ENCODE assay signal across 8 cellular contexts in the genomic region with DNA sequence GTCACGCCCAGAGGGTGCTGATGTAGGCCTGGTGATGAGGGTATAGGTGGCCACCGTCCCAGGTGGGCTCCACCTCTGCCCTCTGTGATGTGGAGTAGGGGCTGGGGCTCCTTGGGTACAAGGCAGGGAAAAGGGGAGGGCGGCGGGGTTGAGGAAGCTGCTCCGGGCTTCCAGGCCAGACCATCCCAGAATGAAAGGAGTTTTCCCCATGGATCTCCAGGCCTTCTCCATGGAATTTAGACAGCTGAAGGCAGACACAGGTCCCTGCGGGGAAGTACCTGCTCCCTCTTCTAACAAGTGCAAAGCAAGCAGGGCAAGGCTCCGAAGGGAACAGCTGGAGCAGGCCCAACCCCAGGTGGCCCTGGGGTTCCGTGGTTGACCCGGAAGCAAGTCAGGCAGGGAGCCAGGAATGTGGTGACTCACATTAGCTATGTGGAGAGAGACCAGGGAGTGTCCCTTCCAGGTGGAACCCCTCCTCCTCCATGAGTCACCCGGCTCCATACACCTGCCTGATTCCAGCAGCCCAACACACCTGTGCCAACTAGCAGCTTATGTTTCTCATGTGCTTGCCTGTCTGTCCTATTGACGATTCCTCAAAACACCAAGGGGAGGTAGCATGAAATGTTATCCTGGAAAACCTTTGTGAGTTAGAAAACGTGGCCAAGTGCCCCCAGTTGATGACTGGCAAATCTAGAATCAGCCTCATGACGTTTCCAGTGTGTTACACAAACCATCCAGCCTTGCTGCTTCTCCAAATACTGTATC. TPM values are rescaled to one million over a fixed set of nuclear protein-coding genes. Genes with fewer than 3 reads are reported as not detected.
A peak's percentile ranks its signal among the peaks of the same experiment; 100 is the strongest.
DNase-seq lines count a peak whose midpoint lies in the region; ATAC-seq and TF ChIP-seq lines count a peak whose summit lies in the region.

No MANE protein-coding gene starts in this region.

- no peak for ATAC-seq in T-cell (replicated peaks in 1 of 4)
- peak; percentile 74 for ATAC-seq in omental fat pad (ENCODE audit: low FRiP score)

- H3K4me3 Mint-ChIP-seq in T-cell: peak overlapping the region in 2 of 3 donors; percentile 49 to 72

- no peaks in the 10 kb centered on the region for H3K9me3 Mint-ChIP-seq in T-cell

- H3K27ac Mint-ChIP-seq in T-cell: peak overlapping the region; percentile 85 to 93

- H3K4me3 ChIP-seq in Loucy (ENCODE audit: low read length, poor library complexity, severe bottlenecking) (no peak overlapping the region), esophagus muscularis mucosa (no peak overlapping the region), HAP-1 (no peak overlapping the region)

- POLR2A ChIA-PET in T-cell (lab: Charles Lee): interaction anchor here (0.5 to 1.8 kb wide), 10 partner anchors 8 to 443 kb away, joined by 3 to 8 read pairs (median 4); no protein-coding TSS in a partner anchor

- peaks cover 67 to 86% (median 83%) of the 10 kb centered on the region in 3 donors for H3K4me1 Mint-ChIP-seq in T-cell

- H3F3A ChIP-seq in Loucy (ENCODE audit: low read depth): no peaks in the 10 kb centered on the region

- in situ Hi-C loops in HAP-1 (cut with MboI; ENCODE audit: low sequenced_read_pairs): no loop called here

- H3K79me2 ChIP-seq in Loucy (ENCODE audit: insufficient read depth, low read length): no peaks in the 10 kb centered on the region

- no peaks in the 10 kb centered on the region for H4K20me1 ChIP-seq in Loucy (ENCODE audit: insufficient read depth, low read length, poor library complexity, severe bottlenecking)

- H3K4me1 ChIP-seq in Loucy (ENCODE audit: insufficient read depth, low read length, poor library complexity, severe bottlenecking) (peaks cover 25% of the 10 kb centered on the region), esophagus muscularis mucosa (peaks cover 31 to 35% (median 32%) of the 10 kb centered on the region in 4 donors), HAP-1 (no peaks in the 10 kb centered on the region)

- H3K27me3 Mint-ChIP-seq in T-cell: no peaks in the 10 kb centered on the region

- no peak for TF ChIP-seq CTCF in Loucy (conservative IDR thresholded peaks at IDR 0.05; ENCODE audit: low read length)
- TF ChIP-seq CTCF in esophagus muscularis mucosa (IDR thresholded peaks at IDR 0.05): no peak
- TF ChIP-seq CTCF in omental fat pad (IDR thresholded peaks at IDR 0.05): no peak

- no peaks in the 10 kb centered on the region for H3K9me3 ChIP-seq in Loucy (ENCODE audit: insufficient read depth, low read depth, low read length)
- no peaks in the 10 kb centered on the region for H3K9me3 ChIP-seq in esophagus muscularis mucosa
- H3K9me3 ChIP-seq in HAP-1: no peaks in the 10 kb centered on the region

- CTCF ChIA-PET in T-cell (lab: Charles Lee): interaction anchor here (0.5 to 2.0 kb wide), 9 partner anchors 8 to 263 kb away, joined by 3 to 11 read pairs (median 6); no protein-coding TSS in a partner anchor

- no peaks in the 10 kb centered on the region for H3K36me3 Mint-ChIP-seq in T-cell

- no peak for TF ChIP-seq EP300 in esophagus muscularis mucosa (IDR thresholded peaks at IDR 0.05)

- H3K27ac ChIP-seq in esophagus muscularis mucosa (replicated peaks in 1 of 4): peak overlapping the region; percentile 57 to 72 (median 68)

- no peaks in the 10 kb centered on the region for H3K9me2 ChIP-seq in Loucy (replicated peaks; ENCODE audit: low read depth, low read length)

- 64% methylated on average over 12 of the region's 13 CpGs for WGBS in esophagus muscularis mucosa

- DNase-seq in DMS53 treated with DMSO at 0.1 percent for 48 hours (lab: John Stamatoyannopoulos, UW; ENCODE audit: unreplicated experiment): peak; percentile 91
- peak in 2 of 34 experiments; percentile 21 to 35 for DNase-seq in T-cell
- DNase-seq in esophagus muscularis mucosa (ENCODE audit: extremely low spot score): no peak
- peak; percentile 68 for DNase-seq in omental fat pad (ENCODE audit: low spot score)
- DNase-seq in mesenteric fat pad (ENCODE audit: low spot score): no peak
- no peak for DNase-seq in HAP-1 (ENCODE audit: low spot score in 2 of 2)
- no peak for DNase-seq in occipital lobe (lab: John Stamatoyannopoulos, UW)

- no peak overlapping the region; the same call in 1 of the 2 replicates for H2AFZ ChIP-seq in Loucy (ENCODE audit: low read length)

- H3K36me3 ChIP-seq in Loucy (ENCODE audit: insufficient read depth, low read length) (no peaks in the 10 kb centered on the region), esophagus muscularis mucosa (no peaks in the 10 kb centered on the region), HAP-1 (replicated peaks) (no peaks in the 10 kb centered on the region)

- no peak overlapping the region for H3K9ac ChIP-seq in Loucy (ENCODE audit: low read depth, low read length, poor library complexity, severe bottlenecking)

- H3K4me2 ChIP-seq in Loucy (ENCODE audit: low read depth, low read length, poor library complexity, severe bottlenecking): peak overlapping the region; percentile 77

- TF ChIP-seq POLR2A in esophagus muscularis mucosa (IDR thresholded peaks at IDR 0.05; ENCODE audit: low read depth): no peak

- peaks cover 18% of the 10 kb centered on the region for H3K27me3 ChIP-seq in Loucy (ENCODE audit: insufficient read depth, low read length, poor library complexity, severe bottlenecking)
- no peaks in the 10 kb centered on the region for H3K27me3 ChIP-seq in esophagus muscularis mucosa
- H3K27me3 ChIP-seq in HAP-1 (ENCODE audit: low read depth): peaks cover 5% of the 10 kb centered on the region; the same call in 1 of the 2 replicates

- intact Hi-C loops in esophagus muscularis mucosa (cut with DNase I): no loop called here

RNA-seq across cellular contexts. Expression of a gene that starts 59.7 kb away (rescaled TPM):
- 10 to 100 TPM; 20.5 to 25.9 (median 23.7) TPM for total RNA-seq in T-cell
- 10 to 100 TPM; 78.1 to 94.7 (median 85.1) TPM for total RNA-seq in esophagus muscularis mucosa
- 10 to 100 TPM; 61.8 to 89.6 (median 76.3) TPM for total RNA-seq in omental fat pad
- total RNA-seq in mesenteric fat pad: 86.9 TPM
- 19.2 TPM for total RNA-seq in occipital lobe

Comparison
In these comparisons a context has a peak if more than half of its experiments do, and no peak if none do; other contexts are left out.
1. DNase-seq: peak in DMS53 treated with DMSO at 0.1 percent for 48 hours (single experiment) and omental fat pad (single experiment); none in esophagus muscularis mucosa (single experiment), mesenteric fat pad (single experiment), HAP-1 (0 of 2) and occipital lobe (single experiment).